26 cellular contexts compared by ENCODE assay signal in genomic region chr3:185998136-185998535, GRCh38.
"Had no signal": no experiment of that assay in that cellular context is flagged by ENCODE, and none has a peak within 500 bp of the region (broad histone marks: within the 10 kb centered on the region; RNA-seq: fewer than 3 reads in every experiment).

No MANE protein-coding gene starts in this region.

- H3K9me3 ChIP-seq: colonic mucosa, gastrocnemius medialis, spleen, tibial artery had no signal

- H3K27me3 ChIP-seq: colonic mucosa, dorsolateral prefrontal cortex, gastrocnemius medialis, tibial artery had no signal

- H3K9me3 Mint-ChIP-seq: activated CD4-positive, alpha-beta memory T cell treated with anti-CD3 and anti-CD28 coated beads, Interleukin-2, amount 10 ng/mL, durations not matched to agents 7 days and 5 days; activated CD4-positive, alpha-beta T cell treated with anti-CD3 and anti-CD28 coated beads, Interleukin-2, amount 10 ng/mL, durations not matched to agents 24 days and 14 days; activated naive CD4-positive, alpha-beta T cell treated with anti-CD3 and anti-CD28 coated beads for 36 hours; activated T-cell treated with anti-CD3 and anti-CD28 coated beads, Interleukin-2, amount 50 U/mL, for 72 hours; effector memory CD8-positive, alpha-beta T cell; mesothelial cell of epicardium; natural killer cell had no signal

- ATAC-seq: activated CD4-positive, CD25-positive, alpha-beta regulatory T cell treated with anti-CD3 and anti-CD28 coated beads, Interleukin-2, amount 50 U/mL, for 24 hours; activated T-cell treated with anti-CD3 and anti-CD28 coated beads, Interleukin-2, amount 50 U/mL, for 72 hours; effector memory CD8-positive, alpha-beta T cell; esophagus mucosa; gastrocnemius medialis; left ventricle myocardium superior; natural killer cell; stimulated activated naive CD8-positive, alpha-beta T cell treated with anti-CD3 and anti-CD28 coated beads, Interleukin-15, Interleukin-2, amounts not matched to agents 100 U/mL and 50 U/mL, for 24 hours had no signal

- H3K4me1 Mint-ChIP-seq: activated CD4-positive, alpha-beta memory T cell treated with anti-CD3 and anti-CD28 coated beads, Interleukin-2, amount 10 ng/mL, durations not matched to agents 7 days and 5 days; activated CD4-positive, alpha-beta T cell treated with anti-CD3 and anti-CD28 coated beads, Interleukin-2, amount 10 ng/mL, durations not matched to agents 24 days and 14 days; mesothelial cell of epicardium; natural killer cell had no signal

- H3K36me3 Mint-ChIP-seq: mesothelial cell of epicardium, natural killer cell had no signal

- H3K36me3 ChIP-seq: colonic mucosa, gastrocnemius medialis, spleen, tibial artery had no signal

- H3K4me1 ChIP-seq: colonic mucosa, gastrocnemius medialis, spleen had no signal

- H3K4me3 Mint-ChIP-seq: activated CD4-positive, alpha-beta memory T cell treated with anti-CD3 and anti-CD28 coated beads, Interleukin-2, amount 10 ng/mL, durations not matched to agents 7 days and 5 days; activated CD4-positive, alpha-beta T cell treated with anti-CD3 and anti-CD28 coated beads, Interleukin-2, amount 10 ng/mL, durations not matched to agents 24 days and 14 days; activated naive CD4-positive, alpha-beta T cell treated with anti-CD3 and anti-CD28 coated beads for 36 hours; activated T-cell treated with anti-CD3 and anti-CD28 coated beads, Interleukin-2, amount 50 U/mL, for 72 hours; effector memory CD8-positive, alpha-beta T cell; mesothelial cell of epicardium; natural killer cell had no signal

- FAIRE-seq: bronchial epithelial cell, endothelial cell of umbilical vein had no signal

- DNase-seq: activated CD4-positive, alpha-beta memory T cell treated with anti-CD3 and anti-CD28 coated beads, Interleukin-2, amount 10 ng/mL, durations not matched to agents 7 days and 5 days; activated CD4-positive, alpha-beta T cell treated with anti-CD3 and anti-CD28 coated beads, Interleukin-2, amount 10 ng/mL, durations not matched to agents 24 days and 14 days; activated effector memory CD4-positive, alpha-beta T cell treated with Interleukin-2 at 50 U/mL for 16 hours; activated naive CD4-positive, alpha-beta T cell treated with anti-CD3 and anti-CD28 coated beads for 36 hours; activated T-cell treated with anti-CD3 and anti-CD28 coated beads, Interleukin-2, amount 50 U/mL, for 72 hours; amygdala; colonic mucosa; dorsolateral prefrontal cortex; effector memory CD8-positive, alpha-beta T cell; gastrocnemius medialis; hypothalamus; left ventricle myocardium superior; mammary epithelial cell; natural killer cell; retina; spleen; stimulated activated CD4-positive, alpha-beta T cell treated with anti-CD3 and anti-CD28 coated beads, Interleukin-4, amount 100 ng/mL, for 1 hour; stimulated activated naive CD8-positive, alpha-beta T cell treated with anti-CD3 and anti-CD28 coated beads, Interleukin-15, Interleukin-2, amounts not matched to agents 100 U/mL and 50 U/mL, for 24 hours; substantia nigra; tibial artery had no signal

- H3K27ac Mint-ChIP-seq: activated CD4-positive, alpha-beta memory T cell treated with anti-CD3 and anti-CD28 coated beads, Interleukin-2, amount 10 ng/mL, durations not matched to agents 7 days and 5 days; activated CD4-positive, alpha-beta T cell treated with anti-CD3 and anti-CD28 coated beads, Interleukin-2, amount 10 ng/mL, durations not matched to agents 24 days and 14 days; activated naive CD4-positive, alpha-beta T cell treated with anti-CD3 and anti-CD28 coated beads for 36 hours; activated T-cell treated with anti-CD3 and anti-CD28 coated beads, Interleukin-2, amount 50 U/mL, for 72 hours; effector memory CD8-positive, alpha-beta T cell; mesothelial cell of epicardium; natural killer cell had no signal

- H3K4me3 ChIP-seq: colonic mucosa, dorsolateral prefrontal cortex, gastrocnemius medialis, spleen, tibial artery had no signal

- H3K27ac ChIP-seq: colonic mucosa, dorsolateral prefrontal cortex, gastrocnemius medialis, spleen, tibial artery, VCaP had no signal
